ENCODE assay signal across 13 cellular contexts in the genomic region with DNA sequence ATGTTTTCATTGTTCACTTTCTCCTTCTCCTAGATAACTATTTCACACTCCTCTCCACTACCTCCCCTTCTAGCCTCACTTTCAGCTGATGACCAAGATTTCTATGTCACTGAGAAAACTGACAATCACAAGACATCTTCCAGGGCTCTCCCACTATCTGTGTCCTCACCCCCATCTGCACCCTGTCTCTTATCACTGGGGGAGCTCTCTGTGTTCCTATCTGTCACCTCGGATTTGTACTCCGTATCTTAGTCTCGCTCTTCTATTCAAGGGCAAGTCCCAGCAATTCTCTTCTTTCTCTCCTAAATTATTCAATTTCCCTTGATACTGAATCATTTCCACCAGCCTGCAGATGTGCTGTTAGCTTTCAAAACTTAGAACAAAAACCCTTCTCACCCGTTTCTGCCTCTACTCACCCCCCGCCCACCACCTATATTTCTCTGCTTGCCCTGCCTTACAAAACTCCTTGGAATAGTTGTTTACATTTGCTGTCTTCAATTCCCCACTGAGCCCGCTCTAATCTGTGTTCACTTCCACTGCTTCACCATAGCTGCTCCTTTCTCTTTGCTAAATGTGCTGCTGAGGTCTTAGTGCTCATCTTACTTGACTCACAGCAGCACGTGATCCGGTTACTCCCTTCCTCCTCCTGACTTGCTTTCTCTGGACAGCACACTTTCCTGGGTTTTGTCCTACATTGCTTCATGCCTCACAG.
DNase-seq lines count a peak whose midpoint lies in the region; ATAC-seq and TF ChIP-seq lines count a peak whose summit lies in the region.
"Had no signal": no experiment of that assay in that cellular context is flagged by ENCODE, and none has a peak within 500 bp of the region (broad histone marks: within the 10 kb centered on the region; RNA-seq: fewer than 3 reads in every experiment).

No MANE protein-coding gene starts in this region.

- peak; percentile 2 for DNase-seq in RKO (ENCODE audit: low spot score)
- DNase-seq in dorsolateral prefrontal cortex: peak in 2 of 10 donors; percentile 19 to 36
- peak; percentile 63 for DNase-seq in kidney tubule cell (ENCODE audit: low spot score)
- no peak for DNase-seq in activated CD4-positive, CD25-positive, alpha-beta regulatory T cell (lab: John Stamatoyannopoulos, UW)
- DNase-seq in midbrain (lab: John Stamatoyannopoulos, UW): no peak
- no peak for DNase-seq in activated T-cell treated with anti-CD3 and anti-CD28 coated beads, Interleukin-2, amount 50 U/mL, for 48 hours
- DNase-seq: activated CD8-positive, alpha-beta T cell treated with anti-CD3 and anti-CD28 coated beads, Interleukin-2, amount 10 ng/mL, durations not matched to agents 7 days and 5 days; Calu3; MV-4-11; NCI-H446 treated with DMSO at 0.1 percent for 48 hours; T-helper 9 cell had no signal

- intact Hi-C loops in dorsolateral prefrontal cortex (cut with DNase I): no loop called here

- ATAC-seq in GM21576 (IDR thresholded peaks at IDR 0.05; ENCODE audit: unreplicated experiment): no peak
- ATAC-seq: activated CD8-positive, alpha-beta T cell treated with anti-CD3 and anti-CD28 coated beads, Interleukin-2, amount 10 ng/mL, durations not matched to agents 7 days and 5 days; Panc1 had no signal

- no peaks in the 10 kb centered on the region for H3K27me3 ChIP-seq in dorsolateral prefrontal cortex

- no peak for TF ChIP-seq CTCF in dorsolateral prefrontal cortex (IDR thresholded peaks at IDR 0.05 in 54 of 56, conservative IDR thresholded peaks at IDR 0.05 in 2 of 56; ENCODE audit: low read depth in 1 of 56, partially characterized antibody in 56 of 56)

- H3K27ac ChIP-seq in dorsolateral prefrontal cortex: peak overlapping the region; percentile 5 to 91 (median 81)

- peak overlapping the region in 17 of 59 donors; percentile 5 to 34 (median 16) for H3K4me3 ChIP-seq in dorsolateral prefrontal cortex

Comparison
In these comparisons a context has a peak if more than half of its experiments do, and no peak if none do; other contexts are left out.
1. DNase-seq: peak in RKO (single experiment) and kidney tubule cell (single experiment); none in activated CD4-positive, CD25-positive, alpha-beta regulatory T cell (0 of 4), midbrain (single experiment) and activated T-cell treated with anti-CD3 and anti-CD28 coated beads, Interleukin-2, amount 50 U/mL, for 48 hours (0 of 2).